In genomic region chr10:50423448-50423847, GRCh38 we compare ENCODE assay signal across 28 cellular contexts.
"Had no signal": no experiment of that assay in that cellular context is flagged by ENCODE, and none has a peak within 500 bp of the region (broad histone marks: within the 10 kb centered on the region; RNA-seq: fewer than 3 reads in every experiment).

No MANE protein-coding gene starts in this region.

- H3K27ac Mint-ChIP-seq: effector memory CD8-positive, alpha-beta T cell; endodermal cell had no signal

- H3K9me3 Mint-ChIP-seq: effector memory CD8-positive, alpha-beta T cell; endodermal cell had no signal

- H3K27me3 Mint-ChIP-seq: effector memory CD8-positive, alpha-beta T cell had no signal

- ATAC-seq: effector memory CD8-positive, alpha-beta T cell; esophagus mucosa; foreskin keratinocyte; gastrocnemius medialis; gastroesophageal sphincter; heart left ventricle; heart right ventricle had no signal

- H3K4me3 Mint-ChIP-seq: effector memory CD8-positive, alpha-beta T cell; endodermal cell had no signal

- H3K27ac ChIP-seq: colonic mucosa, coronary artery, epithelial cell of prostate, esophagus muscularis mucosa, esophagus squamous epithelium, foreskin keratinocyte, gastrocnemius medialis, gastroesophageal sphincter, heart right ventricle had no signal

- FAIRE-seq: colon, endometrium, endothelial cell of umbilical vein, frontal cortex had no signal

- DNase-seq: colonic mucosa; cortex of kidney; dermis blood vessel endothelial cell; dorsolateral prefrontal cortex; effector CD4-positive, alpha-beta T cell; effector CD8-positive, alpha-beta T cell; effector memory CD4-positive, alpha-beta T cell; effector memory CD8-positive, alpha-beta T cell; endodermal cell; erythroblast; esophagus squamous epithelium; foreskin fibroblast; foreskin keratinocyte; foreskin melanocyte; gastrocnemius medialis; glutamatergic neuron; head of caudate nucleus; heart left ventricle; heart right ventricle had no signal
